In genomic region chr16:19687279-19687678, GRCh38 we compare ENCODE assay signal across 18 cellular contexts.
"Had no signal": no experiment of that assay in that cellular context is flagged by ENCODE, and none has a peak within 500 bp of the region (broad histone marks: within the 10 kb centered on the region; RNA-seq: fewer than 3 reads in every experiment).

No MANE protein-coding gene starts in this region.

- DNase-seq: activated CD4-positive, alpha-beta memory T cell treated with anti-CD3 and anti-CD28 coated beads, Interleukin-2, amount 10 ng/mL, durations not matched to agents 7 days and 5 days; activated CD4-positive, alpha-beta T cell treated with anti-CD3 and anti-CD28 coated beads for 36 hours; activated effector memory CD4-positive, alpha-beta T cell treated with Interleukin-2 at 50 U/mL for 16 hours; activated T-cell treated with anti-CD3 and anti-CD28 coated beads, Interleukin-2, amount 50 U/mL, for 4 hours; adrenal gland; caudate nucleus; colonic mucosa; effector CD8-positive, alpha-beta T cell; foreskin fibroblast; hypothalamus; kidney glomerular epithelial cell; stimulated activated CD4-positive, alpha-beta T cell treated with anti-CD3 and anti-CD28 coated beads, Interleukin-15, amount 100 ng/mL, for 24 hours; stimulated activated CD4-positive, alpha-beta T cell treated with anti-CD3 and anti-CD28 coated beads, Interleukin-4, amount 100 ng/mL, for 1 hour; stimulated activated naive B cell treated with anti-CD40 and anti-IgM and Interleukin-4, amounts not matched to agents 10 μg/mL and 1 μg/mL and 100 μg/mL, for 72 hours; WERI-Rb-1 had no signal

- ATAC-seq: activated CD4-positive, alpha-beta T cell treated with anti-CD3 and anti-CD28 coated beads for 36 hours; activated T-cell treated with anti-CD3 and anti-CD28 coated beads, Interleukin-2, amount 50 U/mL, for 4 hours; stimulated activated naive B cell treated with anti-CD40 and anti-IgM and Interleukin-4, amounts not matched to agents 10 μg/mL and 1 μg/mL and 100 μg/mL, for 72 hours had no signal

- H3K4me3 ChIP-seq: adrenal gland, colonic mucosa, skin epidermis, tibial nerve had no signal

- H3K9me3 ChIP-seq: adrenal gland, colonic mucosa had no signal

- H3K27ac Mint-ChIP-seq: activated CD4-positive, alpha-beta T cell treated with anti-CD3 and anti-CD28 coated beads for 36 hours; activated naive CD4-positive, alpha-beta T cell treated with anti-CD3 and anti-CD28 coated beads, Interleukin-2, amount 50 U/mL, for 24 hours had no signal

- H3K36me3 ChIP-seq: colonic mucosa had no signal

- H3K4me3 Mint-ChIP-seq: activated CD4-positive, alpha-beta memory T cell treated with anti-CD3 and anti-CD28 coated beads, Interleukin-2, amount 10 ng/mL, durations not matched to agents 7 days and 5 days; activated CD4-positive, alpha-beta T cell treated with anti-CD3 and anti-CD28 coated beads for 36 hours; activated naive CD4-positive, alpha-beta T cell treated with anti-CD3 and anti-CD28 coated beads, Interleukin-2, amount 50 U/mL, for 24 hours; activated T-cell treated with anti-CD3 and anti-CD28 coated beads, Interleukin-2, amount 50 U/mL, for 4 hours; stimulated activated naive B cell treated with anti-CD40 and anti-IgM and Interleukin-4, amounts not matched to agents 10 μg/mL and 1 μg/mL and 100 μg/mL, for 72 hours had no signal

- H3K4me1 ChIP-seq: colonic mucosa had no signal

- H3K27me3 ChIP-seq: adrenal gland, colonic mucosa, tibial nerve had no signal

- H3K27me3 Mint-ChIP-seq: activated CD4-positive, alpha-beta memory T cell treated with anti-CD3 and anti-CD28 coated beads, Interleukin-2, amount 10 ng/mL, durations not matched to agents 7 days and 5 days; activated CD4-positive, alpha-beta T cell treated with anti-CD3 and anti-CD28 coated beads for 36 hours; activated naive CD4-positive, alpha-beta T cell treated with anti-CD3 and anti-CD28 coated beads, Interleukin-2, amount 50 U/mL, for 24 hours; stimulated activated naive B cell treated with anti-CD40 and anti-IgM and Interleukin-4, amounts not matched to agents 10 μg/mL and 1 μg/mL and 100 μg/mL, for 72 hours had no signal

- H3K9me3 Mint-ChIP-seq: stimulated activated naive B cell treated with anti-CD40 and anti-IgM and Interleukin-4, amounts not matched to agents 10 μg/mL and 1 μg/mL and 100 μg/mL, for 72 hours had no signal

- H3K4me1 Mint-ChIP-seq: stimulated activated naive B cell treated with anti-CD40 and anti-IgM and Interleukin-4, amounts not matched to agents 10 μg/mL and 1 μg/mL and 100 μg/mL, for 72 hours had no signal

- H3K27ac ChIP-seq: adrenal gland, colonic mucosa, WERI-Rb-1 had no signal
